ENCODE assay signal across 8 cellular contexts in the genomic region with DNA sequence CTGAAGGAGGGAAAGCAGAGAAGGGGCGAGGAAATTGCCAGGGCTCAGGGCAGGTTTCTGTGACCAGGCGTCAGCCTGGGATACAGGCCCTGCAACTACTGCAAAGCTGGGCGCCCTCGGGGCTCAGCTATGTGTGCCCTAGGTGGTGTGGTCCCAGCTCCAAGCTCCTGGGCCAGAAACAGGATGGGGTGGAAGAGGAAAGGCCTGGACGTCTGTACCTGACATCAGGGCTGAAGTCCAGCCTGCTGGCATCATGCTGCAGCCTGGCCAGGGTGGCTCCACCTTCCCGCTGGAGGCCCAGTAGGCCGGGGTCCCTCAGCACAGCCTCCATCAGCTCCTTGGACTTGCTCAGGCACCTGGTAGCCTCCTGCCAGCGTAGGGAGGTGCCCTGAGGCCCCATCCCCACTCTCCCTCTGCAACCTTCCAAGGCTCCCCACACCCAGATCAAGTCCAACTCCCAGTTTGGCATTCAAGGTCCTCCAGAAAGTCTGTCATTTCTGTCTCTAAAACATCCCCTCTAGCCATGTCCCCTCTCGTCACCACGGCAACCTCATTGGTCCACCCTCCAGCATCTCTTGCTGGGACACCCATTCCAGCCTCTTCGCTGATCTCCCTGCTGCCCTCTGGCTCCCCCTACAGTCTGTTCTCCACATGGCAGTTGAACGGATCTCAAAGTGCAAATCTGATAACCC. TPM values are rescaled to one million over a fixed set of nuclear protein-coding genes. Genes with fewer than 3 reads are reported as not detected.
DNase-seq lines count a peak whose midpoint lies in the region; ATAC-seq and TF ChIP-seq lines count a peak whose summit lies in the region.

No MANE protein-coding gene starts in this region.

- TF ChIP-seq POLR2A in esophagus squamous epithelium (IDR thresholded peaks at IDR 0.05) = no peak

- H3K4me1 ChIP-seq in NT2/D1 (ENCODE audit: insufficient read depth, insufficient read length) (peaks cover 7% of the 10 kb centered on the region), esophagus squamous epithelium (peaks cover 5 to 33% (median 6%) of the 10 kb centered on the region in 3 donors), tibial artery (peaks cover 0 to 17% (median 13%) of the 10 kb centered on the region in 4 donors)

- H3K36me3 ChIP-seq in NT2/D1 (ENCODE audit: insufficient read depth, insufficient read length, low read length) (no peaks in the 10 kb centered on the region), esophagus squamous epithelium (peaks cover 0 to 4% (median 0%) of the 10 kb centered on the region in 3 donors), tibial artery (peaks cover 0 to 6% (median 4%) of the 10 kb centered on the region in 3 donors)

- H3K27ac ChIP-seq in esophagus squamous epithelium = no peak overlapping the region
- H3K27ac ChIP-seq in tibial artery = no peak overlapping the region

- H3K4me3 ChIP-seq in NT2/D1 (ENCODE audit: insufficient read length, low read depth) (no peak overlapping the region), esophagus squamous epithelium (no peak overlapping the region), tibial artery (no peak overlapping the region)

- H3K9me3 Mint-ChIP-seq in nephron = no peaks in the 10 kb centered on the region

- H3K9me3 ChIP-seq in NT2/D1 (ENCODE audit: insufficient read depth, low read length) (no peaks in the 10 kb centered on the region), esophagus squamous epithelium (no peaks in the 10 kb centered on the region), tibial artery (no peaks in the 10 kb centered on the region)

- ATAC-seq in GM18861 (IDR thresholded peaks at IDR 0.05; ENCODE audit: unreplicated experiment) = no peak

- H3K4me3 Mint-ChIP-seq in nephron = no peak overlapping the region

- peaks cover 4% of the 10 kb centered on the region for H3K27me3 Mint-ChIP-seq in nephron (ENCODE audit: low read depth)

- peak; percentile 45 to 84 (median 80) for TF ChIP-seq CTCF in esophagus squamous epithelium (IDR thresholded peaks at IDR 0.05)
- TF ChIP-seq CTCF in nephron (IDR thresholded peaks at IDR 0.05; ENCODE audit: unreplicated experiment in 3 of 3) = peak; percentile 72 to 77 (median 76)
- TF ChIP-seq CTCF in tibial artery (IDR thresholded peaks at IDR 0.05) = peak; percentile 89 to 93

- DNase-seq in AG20443 (ENCODE audit: low spot score) = peak; percentile 86
- DNase-seq in H4 (ENCODE audit: low spot score) = peak; percentile 43
- DNase-seq in NT2/D1 (ENCODE audit: low read depth, low spot score) = peak; percentile 60
- DNase-seq in activated T-cell treated with anti-CD3 and anti-CD28 coated beads for 48 hours (ENCODE audit: low read depth) = peak; percentile 55
- no peak for DNase-seq in esophagus squamous epithelium (lab: John Stamatoyannopoulos, UW)
- peak; percentile 61 to 77 for DNase-seq in tibial artery

- peaks cover 15% of the 10 kb centered on the region for H3K4me1 Mint-ChIP-seq in nephron

- H3K36me3 Mint-ChIP-seq in nephron (ENCODE audit: low read depth) = no peaks in the 10 kb centered on the region

- H3K27me3 ChIP-seq in NT2/D1 (ENCODE audit: insufficient read depth, insufficient read length) (no peaks in the 10 kb centered on the region), esophagus squamous epithelium (no peaks in the 10 kb centered on the region), tibial artery (no peaks in the 10 kb centered on the region)

- intact Hi-C loops in esophagus squamous epithelium (cut with DNase I) = loop anchor here (5.0 kb wide), 1 partner anchor 160 kb away; no protein-coding TSS in a partner anchor
- intact Hi-C loops in tibial artery (cut with DNase I; ENCODE audit: low total_unique reads) = loop anchor here (2.0 kb wide), 1 partner anchor 164 kb away; no protein-coding TSS in a partner anchor

- H3K27ac Mint-ChIP-seq in nephron = peak overlapping the region in 2 of 3 experiments; percentile 12 to 57

- WGBS in esophagus squamous epithelium, 2 donors = 34 to 35% methylated on average over 9 to 11 of the region's 12 CpGs

- H3K9ac ChIP-seq in NT2/D1 (ENCODE audit: insufficient read length, low read depth) = no peak overlapping the region

RNA-seq across cellular contexts. Expression of a gene that starts 38.2 kb away (rescaled TPM):
- not detected in 2 replicates for total RNA-seq in H4 (2014; rRNA removed; shearing (Covaris generic))
- 1 to 10 TPM in 1 of 4 donors, under 1 TPM in 3; 0.12 to 3.4 (median 0.39) TPM for total RNA-seq in esophagus squamous epithelium

RNA-seq across cellular contexts. Expression of a gene that starts 57.3 kb away (rescaled TPM):
- total RNA-seq in H4 (2014; rRNA removed; shearing (Covaris generic)) = 7.0 and 7.1 TPM in 2 replicates
- total RNA-seq in esophagus squamous epithelium = 10 to 100 TPM in 2 of 4 donors, 1 to 10 TPM in 2; 2.8 to 33.2 (median 11.5) TPM
